Comparison of ENCODE assay signal across 14 cellular contexts in genomic region chr3:51082363-51082762, GRCh38.
DNase-seq lines count a peak whose midpoint lies in the region; ATAC-seq and TF ChIP-seq lines count a peak whose summit lies in the region.
"Had no signal": no experiment of that assay in that cellular context is flagged by ENCODE, and none has a peak within 500 bp of the region (broad histone marks: within the 10 kb centered on the region; RNA-seq: fewer than 3 reads in every experiment).

No MANE protein-coding gene starts in this region.

- POLR2A ChIA-PET in WTC11 (lab: Charles Lee): no interaction called here

- H3K36me3 ChIP-seq in GM23338 (ENCODE audit: insufficient read depth): peaks cover 4% of the 10 kb centered on the region; the same call in 1 of the 2 replicates
- H3K36me3 ChIP-seq in sigmoid colon: no peaks in the 10 kb centered on the region
- H3K36me3 ChIP-seq: BLaER1, HAP-1 had no signal

- H3K4me1 ChIP-seq in GM23338 (ENCODE audit: insufficient read depth) (no peaks in the 10 kb centered on the region), sigmoid colon (no peaks in the 10 kb centered on the region)
- H3K4me1 ChIP-seq: BLaER1, HAP-1 had no signal

- no peak overlapping the region for H3K4me3 Mint-ChIP-seq in GM23338
- no peak overlapping the region for H3K4me3 Mint-ChIP-seq in WTC11
- no peak overlapping the region for H3K4me3 Mint-ChIP-seq in T-helper 2 cell treated with Interferon-gamma antibody and Interleukin-4, amounts not matched to agents 5 μg/mL and 100 μg/mL, for 36 hours
- H3K4me3 Mint-ChIP-seq: CD14-positive monocyte; CD8-positive, alpha-beta memory T cell had no signal

- TF ChIP-seq EP300 in sigmoid colon (IDR thresholded peaks at IDR 0.05): no peak

- peak; percentile 45; the same call in 2 of the 3 replicates for ATAC-seq in GM23338
- peak; percentile 34; the same call in 1 of the 2 replicates for ATAC-seq in WTC11
- peak; percentile 71 for ATAC-seq in left lobe of liver
- ATAC-seq in GM21737 (IDR thresholded peaks at IDR 0.05; ENCODE audit: unreplicated experiment): no peak

- TF ChIP-seq CTCF in GM23338 (conservative IDR thresholded peaks at IDR 0.05; ENCODE audit: low read depth in 2 of 2): peak in 1 of 2 experiments; percentile 40; a peak in 3 of 4 replicates
- TF ChIP-seq CTCF in WTC11 (IDR thresholded peaks at IDR 0.05): no peak
- TF ChIP-seq CTCF in sigmoid colon (IDR thresholded peaks at IDR 0.05): no peak

- peaks cover 50% of the 10 kb centered on the region for H3K9me3 Mint-ChIP-seq in GM23338
- H3K9me3 Mint-ChIP-seq in WTC11: peaks cover 50% of the 10 kb centered on the region
- H3K9me3 Mint-ChIP-seq in T-helper 2 cell treated with Interferon-gamma antibody and Interleukin-4, amounts not matched to agents 5 μg/mL and 100 μg/mL, for 36 hours: peaks cover 30% of the 10 kb centered on the region

- H2AFZ ChIP-seq in GM23338: no peak overlapping the region

- no peak overlapping the region for H3K4me3 ChIP-seq in GM23338
- no peak overlapping the region for H3K4me3 ChIP-seq in sigmoid colon
- H3K4me3 ChIP-seq: BLaER1, HAP-1 had no signal

- H4K20me1 ChIP-seq in GM23338 (replicated peaks; ENCODE audit: insufficient read depth): no peaks in the 10 kb centered on the region
- H4K20me1 ChIP-seq: BLaER1 had no signal

- H3F3A ChIP-seq in GM23338 (replicated peaks; ENCODE audit: low read depth): no peaks in the 10 kb centered on the region

- no peaks in the 10 kb centered on the region for H3K79me2 ChIP-seq in GM23338 (replicated peaks; ENCODE audit: insufficient read depth)

- H3K27ac ChIP-seq in GM23338 (ENCODE audit: low read depth) (no peak overlapping the region), sigmoid colon (no peak overlapping the region)
- H3K27ac ChIP-seq: BLaER1 had no signal

- intact Hi-C loops in sigmoid colon (cut with DNase I): no loop called here

- peaks cover 38% of the 10 kb centered on the region for H3K36me3 Mint-ChIP-seq in GM23338 (ENCODE audit: low read depth)
- peaks cover 45% of the 10 kb centered on the region for H3K36me3 Mint-ChIP-seq in WTC11
- H3K36me3 Mint-ChIP-seq in T-helper 2 cell treated with Interferon-gamma antibody and Interleukin-4, amounts not matched to agents 5 μg/mL and 100 μg/mL, for 36 hours (ENCODE audit: low read depth): no peaks in the 10 kb centered on the region
- H3K36me3 Mint-ChIP-seq: CD14-positive monocyte had no signal

- H3K9me2 ChIP-seq in GM23338 (ENCODE audit: insufficient read depth): no peaks in the 10 kb centered on the region

- H3K4me1 Mint-ChIP-seq in GM23338: no peaks in the 10 kb centered on the region
- no peaks in the 10 kb centered on the region for H3K4me1 Mint-ChIP-seq in WTC11
- H3K4me1 Mint-ChIP-seq in T-helper 2 cell treated with Interferon-gamma antibody and Interleukin-4, amounts not matched to agents 5 μg/mL and 100 μg/mL, for 36 hours (ENCODE audit: low read depth): no peaks in the 10 kb centered on the region
- H3K4me1 Mint-ChIP-seq: CD14-positive monocyte; CD8-positive, alpha-beta memory T cell had no signal

- no peak for TF ChIP-seq POLR2A in sigmoid colon (IDR thresholded peaks at IDR 0.05)

- H3K27ac Mint-ChIP-seq in GM23338: no peak overlapping the region
- H3K27ac Mint-ChIP-seq in WTC11: no peak overlapping the region
- no peak overlapping the region for H3K27ac Mint-ChIP-seq in T-helper 2 cell treated with Interferon-gamma antibody and Interleukin-4, amounts not matched to agents 5 μg/mL and 100 μg/mL, for 36 hours

- peaks cover 8% of the 10 kb centered on the region for H3K27me3 Mint-ChIP-seq in GM23338 (ENCODE audit: insufficient read depth, low read depth, poor library complexity)
- peaks cover 17% of the 10 kb centered on the region for H3K27me3 Mint-ChIP-seq in WTC11 (ENCODE audit: low read depth)
- H3K27me3 Mint-ChIP-seq in T-helper 2 cell treated with Interferon-gamma antibody and Interleukin-4, amounts not matched to agents 5 μg/mL and 100 μg/mL, for 36 hours (ENCODE audit: low read depth): no peaks in the 10 kb centered on the region
- H3K27me3 Mint-ChIP-seq: CD8-positive, alpha-beta memory T cell had no signal

- no peak for DNase-seq in GM23338 (ENCODE audit: low spot score)
- DNase-seq in WTC11 (ENCODE audit: low spot score): no peak
- no peak for DNase-seq in left lobe of liver (ENCODE audit: low spot score)
- DNase-seq in superior temporal gyrus (ENCODE audit: extremely low spot score): no peak
- no peak for DNase-seq in T-helper 2 cell treated with Interferon-gamma antibody and Interleukin-4, amounts not matched to agents 5 μg/mL and 100 μg/mL, for 36 hours (ENCODE audit: low spot score)
- no peak for DNase-seq in sigmoid colon
- DNase-seq: 8988T; CD8-positive, alpha-beta memory T cell; COR-L47; GOT3 had no signal

- H3K9me3 ChIP-seq in sigmoid colon: peaks cover 0 to 10% (median 2%) of the 10 kb centered on the region in 4 donors
- H3K9me3 ChIP-seq: HAP-1 had no signal

- WGBS in sigmoid colon, 2 donors: 88 to 91% methylated on average over 2 of the region's 2 CpGs

- H3K4me2 ChIP-seq in GM23338: no peak overlapping the region
- H3K4me2 ChIP-seq: BLaER1 had no signal

- H3K27me3 ChIP-seq in GM23338 (ENCODE audit: insufficient read depth) (no peaks in the 10 kb centered on the region), sigmoid colon (no peaks in the 10 kb centered on the region)
- H3K27me3 ChIP-seq: BLaER1 had no signal

- CTCF ChIA-PET in WTC11 (lab: Charles Lee): interaction anchor here (0.6 to 1.2 kb wide), 3 partner anchors 18 to 466 kb away, joined by 3 to 5 read pairs (median 3); no protein-coding TSS in a partner anchor

TF ChIP-seq in GM23338, 12 proteins besides CTCF, POLR2A, EP300 and RAD21:
- TF ChIP-seq JUNB (IDR thresholded peaks at IDR 0.05; ENCODE audit: unreplicated experiment) (no peak), CREB1 (CRISPR knock-in tag; IDR thresholded peaks at IDR 0.05; ENCODE audit: low read depth) (no peak)

TF ChIP-seq in WTC11, 78 proteins besides CTCF, POLR2A, EP300 and RAD21:
- TF ChIP-seq ATF1 (CRISPR knock-in tag; IDR thresholded peaks at IDR 0.05) (no peak), CDX4 (CRISPR knock-in tag; IDR thresholded peaks at IDR 0.05; ENCODE audit: borderline replicate concordance) (no peak), TP53 (CRISPR knock-in tag; IDR thresholded peaks at IDR 0.05) (no peak), ZNF425 (CRISPR knock-in tag; conservative IDR thresholded peaks at IDR 0.05) (no peak)
